Comparison of ENCODE assay signal across 10 cellular contexts in genomic region chr2:41933585-41934322, GRCh38.
DNase-seq lines count a peak whose midpoint lies in the region; ATAC-seq and TF ChIP-seq lines count a peak whose summit lies in the region.
"Had no signal": no experiment of that assay in that cellular context is flagged by ENCODE, and none has a peak within 500 bp of the region (broad histone marks: within the 10 kb centered on the region; RNA-seq: fewer than 3 reads in every experiment).

No MANE protein-coding gene starts in this region.

- intact Hi-C loops in sciatic nerve (cut with DNase I), result no loop called here

- no peak overlapping the region for H3K4me3 ChIP-seq in foreskin fibroblast (ENCODE audit: low read depth in 1 of 2, low read length in 2 of 2)

- ATAC-seq in sciatic nerve (peak; percentile 69), HG03520 (IDR thresholded peaks at IDR 0.05; ENCODE audit: unreplicated experiment) (no peak)

- DNase-seq in Daoy (ENCODE audit: low read depth) (peak; percentile 81), T1000 (lab: John Stamatoyannopoulos, UW) (peak; percentile 16), foreskin fibroblast (peak; percentile 85 to 92), sciatic nerve (ENCODE audit: low spot score) (no peak), SW 1271 (lab: John Stamatoyannopoulos, UW) (no peak), GM19240 (ENCODE audit: insufficient read length, low spot score) (no peak), COLO668 (lab: John Stamatoyannopoulos, UW; ENCODE audit: unreplicated experiment) (no peak)
- DNase-seq: DND-41, SIG-M5 had no signal

- no peak for TF ChIP-seq CTCF in foreskin fibroblast (IDR thresholded peaks at IDR 0.05; ENCODE audit: low read depth, low read length)

Comparison
In these comparisons a context has a peak if more than half of its experiments do, and no peak if none do; other contexts are left out.
1. DNase-seq: peak in Daoy (single experiment), T1000 (single experiment) and foreskin fibroblast (2 of 2); none in sciatic nerve (single experiment), SW 1271 (0 of 2), GM19240 (single experiment) and COLO668 (single experiment).